Comparison of ENCODE assay signal across 22 cellular contexts in genomic region chr4:75637827-75638226, GRCh38.
"Had no signal": no experiment of that assay in that cellular context is flagged by ENCODE, and none has a peak within 500 bp of the region (broad histone marks: within the 10 kb centered on the region; RNA-seq: fewer than 3 reads in every experiment).

No MANE protein-coding gene starts in this region.

- H3K9me3 Mint-ChIP-seq: activated T-cell treated with anti-CD3 and anti-CD28 coated beads, Interleukin-2, amount 50 U/mL, for 24 hours; activated T-helper 2 cell treated with anti-CD3 and anti-CD28 coated beads, Interferon-gamma antibody, Interleukin-2, Interleukin-4, amounts not matched to agents 10 μg/mL and 5 μg/mL and 100 μg/mL, durations not matched to agents 14 hours and 24 hours and 36 hours; natural killer cell treated with Interleukin-12 subunit alpha and Interleukin-12 subunit beta and Interleukin-15 and Interleukin-18, amount 100 ng/mL, for 72 hours had no signal

- H3K36me3 ChIP-seq: left ventricle myocardium inferior had no signal

- H3K4me1 ChIP-seq: body of pancreas, left ventricle myocardium inferior, tibial artery had no signal

- ATAC-seq: activated CD4-positive, CD25-positive, alpha-beta regulatory T cell treated with anti-CD3 and anti-CD28 coated beads, Interleukin-2, amount 50 U/mL, for 24 hours; activated CD8-positive, alpha-beta T cell treated with anti-CD3 and anti-CD28 coated beads, Interleukin-2, amount 10 ng/mL, durations not matched to agents 7 days and 5 days; body of pancreas; natural killer cell treated with Interleukin-12 subunit alpha and Interleukin-12 subunit beta and Interleukin-15 and Interleukin-18, amount 100 ng/mL, for 72 hours had no signal

- H3K27ac ChIP-seq: body of pancreas, cardiac muscle cell, left ventricle myocardium inferior, tibial artery had no signal

- H3K4me3 Mint-ChIP-seq: activated CD8-positive, alpha-beta T cell treated with anti-CD3 and anti-CD28 coated beads, Interleukin-2, amount 10 ng/mL, durations not matched to agents 7 days and 5 days; activated T-cell treated with anti-CD3 and anti-CD28 coated beads, Interleukin-2, amount 50 U/mL, for 24 hours; natural killer cell treated with Interleukin-12 subunit alpha and Interleukin-12 subunit beta and Interleukin-15 and Interleukin-18, amount 100 ng/mL, for 72 hours had no signal

- H3K27me3 Mint-ChIP-seq: activated T-cell treated with anti-CD3 and anti-CD28 coated beads, Interleukin-2, amount 50 U/mL, for 24 hours; natural killer cell treated with Interleukin-12 subunit alpha and Interleukin-12 subunit beta and Interleukin-15 and Interleukin-18, amount 100 ng/mL, for 72 hours; progenitor cell of endocrine pancreas had no signal

- H3K9me3 ChIP-seq: body of pancreas, left ventricle myocardium inferior, tibial artery had no signal

- H3K27me3 ChIP-seq: body of pancreas, cardiac muscle cell, tibial artery had no signal

- DNase-seq: activated CD4-positive, alpha-beta T cell treated with anti-CD3 and anti-CD28 coated beads, Interleukin-2, amount 50 U/mL, for 1 hour; activated CD8-positive, alpha-beta T cell treated with anti-CD3 and anti-CD28 coated beads, Interleukin-2, amount 10 ng/mL, durations not matched to agents 7 days and 5 days; activated naive CD4-positive, alpha-beta T cell treated with Interleukin-2 at 50 U/mL for 16 hours; activated T-cell treated with anti-CD3 and anti-CD28 coated beads, Interleukin-2, amount 50 U/mL, for 24 hours; anterior cingulate cortex; body of pancreas; cortex of kidney; hippocampal formation; left ventricle myocardium inferior; midbrain; retina; stimulated activated CD4-positive, alpha-beta T cell treated with anti-CD3 and anti-CD28 coated beads, Interleukin-2, amount 100 ng/mL, for 48 hours; stimulated activated CD8-positive, alpha-beta memory T cell treated with anti-CD3 and anti-CD28 coated beads, Interleukin-4, amount 100 ng/mL, for 48 hours; stimulated activated naive CD4-positive, alpha-beta T cell treated with Interleukin-2 at 50 U/mL for 16 hours; substantia nigra; SW 1271; tibial artery had no signal

- H3K27ac Mint-ChIP-seq: activated CD8-positive, alpha-beta T cell treated with anti-CD3 and anti-CD28 coated beads, Interleukin-2, amount 10 ng/mL, durations not matched to agents 7 days and 5 days; activated T-cell treated with anti-CD3 and anti-CD28 coated beads, Interleukin-2, amount 50 U/mL, for 24 hours; activated T-helper 2 cell treated with anti-CD3 and anti-CD28 coated beads, Interferon-gamma antibody, Interleukin-2, Interleukin-4, amounts not matched to agents 10 μg/mL and 5 μg/mL and 100 μg/mL, durations not matched to agents 14 hours and 24 hours and 36 hours; natural killer cell treated with Interleukin-12 subunit alpha and Interleukin-12 subunit beta and Interleukin-15 and Interleukin-18, amount 100 ng/mL, for 72 hours; progenitor cell of endocrine pancreas had no signal

- H3K4me3 ChIP-seq: body of pancreas, cardiac muscle cell, left ventricle myocardium inferior, tibial artery had no signal
